In genomic region chr14:74686324-74686723, GRCh38 we compare ENCODE assay signal across 1 cellular context.
TF ChIP-seq lines count a peak whose summit lies in the region.

No MANE protein-coding gene starts in this region.

TF ChIP-seq in K562, 482 proteins besides CTCF, POLR2A, EP300 and RAD21 (continued from another document):
- TF ChIP-seq, protein P1, sequence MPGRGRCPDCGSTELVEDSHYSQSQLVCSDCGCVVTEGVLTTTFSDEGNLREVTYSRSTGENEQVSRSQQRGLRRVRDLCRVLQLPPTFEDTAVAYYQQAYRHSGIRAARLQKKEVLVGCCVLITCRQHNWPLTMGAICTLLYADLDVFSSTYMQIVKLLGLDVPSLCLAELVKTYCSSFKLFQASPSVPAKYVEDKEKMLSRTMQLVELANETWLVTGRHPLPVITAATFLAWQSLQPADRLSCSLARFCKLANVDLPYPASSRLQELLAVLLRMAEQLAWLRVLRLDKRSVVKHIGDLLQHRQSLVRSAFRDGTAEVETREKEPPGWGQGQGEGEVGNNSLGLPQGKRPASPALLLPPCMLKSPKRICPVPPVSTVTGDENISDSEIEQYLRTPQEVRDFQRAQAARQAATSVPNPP (IDR thresholded peaks at IDR 0.05; ENCODE audit: borderline replicate concordance, insufficient read depth, insufficient read length): no peak
- TF ChIP-seq ATF1 (CRISPR knock-in tag; IDR thresholded peaks at IDR 0.05): no peak
- TF ChIP-seq ATF1 (tag; IDR thresholded peaks at IDR 0.05): peak; percentile 23; the same call in 1 of the 2 replicates
- TF ChIP-seq ZSCAN29 (IDR thresholded peaks at IDR 0.05): no peak
- TF ChIP-seq, protein P2, sequence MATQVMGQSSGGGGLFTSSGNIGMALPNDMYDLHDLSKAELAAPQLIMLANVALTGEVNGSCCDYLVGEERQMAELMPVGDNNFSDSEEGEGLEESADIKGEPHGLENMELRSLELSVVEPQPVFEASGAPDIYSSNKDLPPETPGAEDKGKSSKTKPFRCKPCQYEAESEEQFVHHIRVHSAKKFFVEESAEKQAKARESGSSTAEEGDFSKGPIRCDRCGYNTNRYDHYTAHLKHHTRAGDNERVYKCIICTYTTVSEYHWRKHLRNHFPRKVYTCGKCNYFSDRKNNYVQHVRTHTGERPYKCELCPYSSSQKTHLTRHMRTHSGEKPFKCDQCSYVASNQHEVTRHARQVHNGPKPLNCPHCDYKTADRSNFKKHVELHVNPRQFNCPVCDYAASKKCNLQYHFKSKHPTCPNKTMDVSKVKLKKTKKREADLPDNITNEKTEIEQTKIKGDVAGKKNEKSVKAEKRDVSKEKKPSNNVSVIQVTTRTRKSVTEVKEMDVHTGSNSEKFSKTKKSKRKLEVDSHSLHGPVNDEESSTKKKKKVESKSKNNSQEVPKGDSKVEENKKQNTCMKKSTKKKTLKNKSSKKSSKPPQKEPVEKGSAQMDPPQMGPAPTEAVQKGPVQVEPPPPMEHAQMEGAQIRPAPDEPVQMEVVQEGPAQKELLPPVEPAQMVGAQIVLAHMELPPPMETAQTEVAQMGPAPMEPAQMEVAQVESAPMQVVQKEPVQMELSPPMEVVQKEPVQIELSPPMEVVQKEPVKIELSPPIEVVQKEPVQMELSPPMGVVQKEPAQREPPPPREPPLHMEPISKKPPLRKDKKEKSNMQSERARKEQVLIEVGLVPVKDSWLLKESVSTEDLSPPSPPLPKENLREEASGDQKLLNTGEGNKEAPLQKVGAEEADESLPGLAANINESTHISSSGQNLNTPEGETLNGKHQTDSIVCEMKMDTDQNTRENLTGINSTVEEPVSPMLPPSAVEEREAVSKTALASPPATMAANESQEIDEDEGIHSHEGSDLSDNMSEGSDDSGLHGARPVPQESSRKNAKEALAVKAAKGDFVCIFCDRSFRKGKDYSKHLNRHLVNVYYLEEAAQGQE (CRISPR knock-in tag; IDR thresholded peaks at IDR 0.05; ENCODE audit: low read depth): no peak
- TF ChIP-seq ZNF24 (IDR thresholded peaks at IDR 0.05): no peak
- TF ChIP-seq KDM4B (IDR thresholded peaks at IDR 0.05; ENCODE audit: borderline replicate concordance in 2 of 2, low read depth in 1 of 2): no peak
- TF ChIP-seq KDM5B (IDR thresholded peaks at IDR 0.05; ENCODE audit: insufficient replicate concordance, low read depth, low read length): no peak
- TF ChIP-seq ZNF76 (CRISPR knock-in tag; IDR thresholded peaks at IDR 0.05; ENCODE audit: borderline replicate concordance): no peak
- TF ChIP-seq DDX20 (tag; IDR thresholded peaks at IDR 0.05; ENCODE audit: low read depth): no peak
